19 cellular contexts compared by ENCODE assay signal in genomic region chrX:104330966-104331365, GRCh38.
DNase-seq lines count a peak whose midpoint lies in the region; ATAC-seq, FAIRE-seq and TF ChIP-seq lines count a peak whose summit lies in the region.
"Had no signal": no experiment of that assay in that cellular context is flagged by ENCODE, and none has a peak within 500 bp of the region (broad histone marks: within the 10 kb centered on the region; RNA-seq: fewer than 3 reads in every experiment).

No MANE protein-coding gene starts in this region.

- H3K4me3 ChIP-seq in A549 = no peak overlapping the region
- H3K4me3 ChIP-seq in astrocyte of the spinal cord (ENCODE audit: low read depth, low read length) = no peak overlapping the region
- no peak overlapping the region for H3K4me3 ChIP-seq in right lobe of liver
- H3K4me3 ChIP-seq in upper lobe of right lung = no peak overlapping the region
- H3K4me3 ChIP-seq: gastroesophageal sphincter, lung, psoas muscle, SJCRH30, stomach, vagina had no signal

- 42% methylated on average over 1 of the region's 1 CpG for WGBS in A549 (ENCODE audit: missing lambda C conversion rate)
- WGBS in right lobe of liver (ENCODE audit: insufficient coverage, low coverage, low lambda C conversion rate, missing lambda C conversion rate) = 56% methylated on average over 1 of the region's 1 CpG

- H3K4me2 ChIP-seq in A549 = 0 out of 3 replicates have a peak overlapping the region, but pooled peaks have one; percentile 17

- no peak for FAIRE-seq in A549 (lab: Jason Lieb, UNC)
- FAIRE-seq: H1 had no signal

- TF ChIP-seq EP300 in A549 (IDR thresholded peaks at IDR 0.05) = no peak

- DNase-seq in A549 (ENCODE audit: low read depth in 1 of 2, low spot score in 1 of 2) (no peak), HS-27A (ENCODE audit: low read depth) (peak; percentile 49), astrocyte of the spinal cord (ENCODE audit: low read depth, low spot score) (peak; percentile 30), foreskin keratinocyte (peak in 1 of 2 donors; percentile 60), right lobe of liver (no peak), NCI-H146 treated with DMSO at 0.1 percent for 48 hours (lab: John Stamatoyannopoulos, UW; ENCODE audit: unreplicated experiment) (no peak), T1000 (lab: John Stamatoyannopoulos, UW) (no peak), upper lobe of right lung (no peak)
- DNase-seq: activated CD8-positive, alpha-beta memory T cell treated with anti-CD3 and anti-CD28 coated beads, Interleukin-2, amount 50 U/mL, for 48 hours; activated naive CD4-positive, alpha-beta T cell; NCI-H1930; NCI-H510A; psoas muscle; SJCRH30; stomach had no signal

- in situ Hi-C loops in astrocyte of the spinal cord (cut with HindIII; ENCODE audit: low sequenced_read_pairs) = no loop called here

- peaks cover 8% of the 10 kb centered on the region; the same call in 1 of the 3 replicates for H3K4me1 ChIP-seq in A549
- H3K4me1 ChIP-seq in foreskin keratinocyte = peaks cover 11% of the 10 kb centered on the region
- no peaks in the 10 kb centered on the region for H3K4me1 ChIP-seq in right lobe of liver
- no peaks in the 10 kb centered on the region for H3K4me1 ChIP-seq in upper lobe of right lung
- H3K4me1 ChIP-seq: gastroesophageal sphincter, psoas muscle, SJCRH30, stomach, vagina had no signal

- intact Hi-C loops in right lobe of liver (cut with DNase I) = no loop called here
- intact Hi-C loops in upper lobe of right lung (cut with DNase I) = no loop called here

- no peaks in the 10 kb centered on the region for H3K27me3 ChIP-seq in foreskin keratinocyte
- H3K27me3 ChIP-seq in right lobe of liver = no peaks in the 10 kb centered on the region
- no peaks in the 10 kb centered on the region for H3K27me3 ChIP-seq in upper lobe of right lung
- H3K27me3 ChIP-seq: gastroesophageal sphincter, SJCRH30, vagina had no signal

- TF ChIP-seq CTCF in A549 (IDR thresholded peaks at IDR 0.05) = no peak
- TF ChIP-seq CTCF in astrocyte of the spinal cord (IDR thresholded peaks at IDR 0.05; ENCODE audit: low read depth, low read length) = no peak
- TF ChIP-seq CTCF in foreskin keratinocyte (conservative IDR thresholded peaks at IDR 0.05) = no peak
- TF ChIP-seq CTCF in right lobe of liver (IDR thresholded peaks at IDR 0.05) = no peak
- TF ChIP-seq CTCF in upper lobe of right lung (IDR thresholded peaks at IDR 0.05) = no peak

- TF ChIP-seq POLR2A in A549 (IDR thresholded peaks at IDR 0.05; ENCODE audit: low read length) (no peak), right lobe of liver (IDR thresholded peaks at IDR 0.05) (no peak)

- ATAC-seq in A549 (no peak), foreskin keratinocyte (no peak), right lobe of liver (no peak), upper lobe of right lung (no peak)
- ATAC-seq: gastroesophageal sphincter, psoas muscle had no signal

- no peak for TF ChIP-seq RAD21 in A549 (conservative IDR thresholded peaks at IDR 0.05 in 1 of 2, IDR thresholded peaks at IDR 0.05 in 1 of 2)

- H3K27ac ChIP-seq in A549 (no peak overlapping the region), foreskin keratinocyte (peak overlapping the region; percentile 48), right lobe of liver (no peak overlapping the region), upper lobe of right lung (no peak overlapping the region)
- H3K27ac ChIP-seq: gastroesophageal sphincter, psoas muscle, SJCRH30, stomach, vagina had no signal

- no peaks in the 10 kb centered on the region for H3K36me3 ChIP-seq in right lobe of liver
- H3K36me3 ChIP-seq in upper lobe of right lung = no peaks in the 10 kb centered on the region
- H3K36me3 ChIP-seq: gastroesophageal sphincter, SJCRH30, stomach, vagina had no signal

- H3K9me3 ChIP-seq in A549 (no peaks in the 10 kb centered on the region), right lobe of liver (no peaks in the 10 kb centered on the region), upper lobe of right lung (no peaks in the 10 kb centered on the region)
- H3K9me3 ChIP-seq: gastroesophageal sphincter, psoas muscle, SJCRH30, stomach, vagina had no signal

- POLR2A ChIA-PET in A549 (lab: Yijun Ruan, JAX) = no interaction called here

- CTCF ChIA-PET in A549 (lab: Yijun Ruan, JAX) = no interaction called here

TF ChIP-seq in A549, 52 proteins besides CTCF, POLR2A, EP300 and RAD21:
- TF ChIP-seq PBX3 (IDR thresholded peaks at IDR 0.05) (no peak), ZNF302 (CRISPR knock-in tag; IDR thresholded peaks at IDR 0.05) (no peak), MYC (IDR thresholded peaks at IDR 0.05; ENCODE audit: borderline replicate concordance, low read length) (no peak), USF2 (IDR thresholded peaks at IDR 0.05) (no peak), MAZ (IDR thresholded peaks at IDR 0.05; ENCODE audit: borderline replicate concordance, low read depth, low read length) (no peak), HEYL (CRISPR knock-in tag; IDR thresholded peaks at IDR 0.05) (no peak), BCL3 (IDR thresholded peaks at IDR 0.05) (no peak), FOXS1 (CRISPR knock-in tag; IDR thresholded peaks at IDR 0.05) (no peak), RCOR1 (IDR thresholded peaks at IDR 0.05; ENCODE audit: low read depth, low read length) (no peak), NPAS2 (CRISPR knock-in tag; IDR thresholded peaks at IDR 0.05; ENCODE audit: borderline replicate concordance) (no peak), HDAC2 (IDR thresholded peaks at IDR 0.05) (no peak)

Comparison
In these comparisons a context has a peak if more than half of its experiments do, and no peak if none do; other contexts are left out.
1. DNase-seq: peak in HS-27A (single experiment) and astrocyte of the spinal cord (single experiment); none in A549 (0 of 2), right lobe of liver (0 of 3), NCI-H146 treated with DMSO at 0.1 percent for 48 hours (single experiment), T1000 (single experiment) and upper lobe of right lung (single experiment).